Comparison of ENCODE assay signal across 22 cellular contexts in genomic region chr12:66154776-66155175, GRCh38. TPM values are rescaled to one million over a fixed set of nuclear protein-coding genes. Genes with fewer than 3 reads are reported as not detected.
DNase-seq lines count a peak whose midpoint lies in the region; ATAC-seq, FAIRE-seq and TF ChIP-seq lines count a peak whose summit lies in the region.
"Had no signal": no experiment of that assay in that cellular context is flagged by ENCODE, and none has a peak within 500 bp of the region (broad histone marks: within the 10 kb centered on the region; RNA-seq: fewer than 3 reads in every experiment).

No MANE protein-coding gene starts in this region.

- DNase-seq in stimulated activated naive CD8-positive, alpha-beta T cell treated with anti-CD3 and anti-CD28 coated beads, Interleukin-15, amount 100 ng/mL, for 72 hours: no peak
- no peak for DNase-seq in astrocyte (ENCODE audit: low read depth)
- peak; percentile 25 for DNase-seq in iris pigment epithelial cell (ENCODE audit: low read depth)
- DNase-seq in NCI-H2171 (lab: John Stamatoyannopoulos, UW): no peak
- DNase-seq in NCI-H524 (lab: John Stamatoyannopoulos, UW): no peak
- no peak for DNase-seq in occipital lobe (lab: John Stamatoyannopoulos, UW)
- DNase-seq: activated CD4-positive, alpha-beta T cell treated with anti-CD3 and anti-CD28 coated beads, Interleukin-2, amount 50 U/mL, for 1 hour; activated CD8-positive, alpha-beta memory T cell treated with anti-CD3 and anti-CD28 coated beads, Interleukin-2, amount 50 U/mL, for 48 hours; activated gamma-delta T cell treated with Interleukin-2 at 50 U/mL for 16 hours; colonic mucosa; DMS79 treated with DMSO at 0.1 percent for 48 hours; gastrocnemius medialis; naive thymus-derived CD8-positive, alpha-beta T cell; NCI-H2029; NCI-H446 treated with DMSO at 0.1 percent for 48 hours; stimulated activated CD4-positive, alpha-beta T cell treated with anti-CD3 and anti-CD28 coated beads, Interleukin-4, amount 100 ng/mL, for 24 hours; substantia nigra had no signal

- peaks cover 39% of the 10 kb centered on the region for H3K36me3 Mint-ChIP-seq in stimulated activated naive CD8-positive, alpha-beta T cell treated with anti-CD3 and anti-CD28 coated beads, Interleukin-15, Interleukin-2, amounts not matched to agents 100 ng/mL and 50 ng/mL, for 24 hours (ENCODE audit: low read depth)
- peaks cover 1% of the 10 kb centered on the region for H3K36me3 Mint-ChIP-seq in astrocyte (ENCODE audit: low read depth, unreplicated experiment)

- H3K27me3 Mint-ChIP-seq in stimulated activated naive CD8-positive, alpha-beta T cell treated with anti-CD3 and anti-CD28 coated beads, Interleukin-15, Interleukin-2, amounts not matched to agents 100 ng/mL and 50 ng/mL, for 24 hours: no peaks in the 10 kb centered on the region
- H3K27me3 Mint-ChIP-seq in stimulated activated naive CD8-positive, alpha-beta T cell treated with anti-CD3 and anti-CD28 coated beads, Interleukin-15, amount 100 ng/mL, for 72 hours: no peaks in the 10 kb centered on the region
- no peaks in the 10 kb centered on the region for H3K27me3 Mint-ChIP-seq in astrocyte (ENCODE audit: low read depth, unreplicated experiment)
- H3K27me3 Mint-ChIP-seq: IgD-negative memory B cell; naive thymus-derived CD8-positive, alpha-beta T cell; progenitor cell of endocrine pancreas had no signal

- peak overlapping the region; percentile 1 for H3K27ac Mint-ChIP-seq in stimulated activated naive CD8-positive, alpha-beta T cell treated with anti-CD3 and anti-CD28 coated beads, Interleukin-15, Interleukin-2, amounts not matched to agents 100 ng/mL and 50 ng/mL, for 24 hours
- H3K27ac Mint-ChIP-seq in stimulated activated naive CD8-positive, alpha-beta T cell treated with anti-CD3 and anti-CD28 coated beads, Interleukin-15, amount 100 ng/mL, for 72 hours: peak overlapping the region in 1 of 2 donors; percentile 48
- H3K27ac Mint-ChIP-seq in astrocyte (ENCODE audit: unreplicated experiment): no peak overlapping the region
- H3K27ac Mint-ChIP-seq: IgD-negative memory B cell, progenitor cell of endocrine pancreas had no signal

- no peak overlapping the region for H3K4me3 Mint-ChIP-seq in stimulated activated naive CD8-positive, alpha-beta T cell treated with anti-CD3 and anti-CD28 coated beads, Interleukin-15, Interleukin-2, amounts not matched to agents 100 ng/mL and 50 ng/mL, for 24 hours
- H3K4me3 Mint-ChIP-seq in stimulated activated naive CD8-positive, alpha-beta T cell treated with anti-CD3 and anti-CD28 coated beads, Interleukin-15, amount 100 ng/mL, for 72 hours: no peak overlapping the region
- H3K4me3 Mint-ChIP-seq in astrocyte (ENCODE audit: unreplicated experiment): no peak overlapping the region
- H3K4me3 Mint-ChIP-seq: IgD-negative memory B cell; naive thymus-derived CD8-positive, alpha-beta T cell had no signal

- no peak overlapping the region for H3K9ac ChIP-seq in astrocyte (ENCODE audit: low read length)

- no peak for TF ChIP-seq CTCF in astrocyte (IDR thresholded peaks at IDR 0.05; ENCODE audit: insufficient read depth, low read depth, low read length)

- peaks cover 4% of the 10 kb centered on the region for H3K36me3 ChIP-seq in astrocyte (ENCODE audit: insufficient read depth, low read length)
- H3K36me3 ChIP-seq: colonic mucosa had no signal

- H3K79me2 ChIP-seq in astrocyte (ENCODE audit: insufficient read depth, low read length): peaks cover 28% of the 10 kb centered on the region

- peaks cover 54% of the 10 kb centered on the region for H3K4me1 Mint-ChIP-seq in stimulated activated naive CD8-positive, alpha-beta T cell treated with anti-CD3 and anti-CD28 coated beads, Interleukin-15, Interleukin-2, amounts not matched to agents 100 ng/mL and 50 ng/mL, for 24 hours (ENCODE audit: low read depth)
- H3K4me1 Mint-ChIP-seq in stimulated activated naive CD8-positive, alpha-beta T cell treated with anti-CD3 and anti-CD28 coated beads, Interleukin-15, amount 100 ng/mL, for 72 hours: peaks cover 42% of the 10 kb centered on the region
- no peaks in the 10 kb centered on the region for H3K4me1 Mint-ChIP-seq in astrocyte (ENCODE audit: low read depth, unreplicated experiment)

- no peaks in the 10 kb centered on the region for H3K4me1 ChIP-seq in astrocyte (ENCODE audit: insufficient read depth, low read length)
- H3K4me1 ChIP-seq: colonic mucosa, gastrocnemius medialis had no signal

- H3K4me2 ChIP-seq in astrocyte (ENCODE audit: low read length): no peak overlapping the region

- FAIRE-seq in astrocyte (lab: Jason Lieb, UNC): peak; percentile 52

- H3K9me3 ChIP-seq in astrocyte (ENCODE audit: insufficient read depth, low read depth, low read length): no peaks in the 10 kb centered on the region
- H3K9me3 ChIP-seq: colonic mucosa, gastrocnemius medialis, vagina had no signal

- peaks cover 3% of the 10 kb centered on the region for H3K9me3 Mint-ChIP-seq in stimulated activated naive CD8-positive, alpha-beta T cell treated with anti-CD3 and anti-CD28 coated beads, Interleukin-15, Interleukin-2, amounts not matched to agents 100 ng/mL and 50 ng/mL, for 24 hours
- H3K9me3 Mint-ChIP-seq in stimulated activated naive CD8-positive, alpha-beta T cell treated with anti-CD3 and anti-CD28 coated beads, Interleukin-15, amount 100 ng/mL, for 72 hours: no peaks in the 10 kb centered on the region
- H3K9me3 Mint-ChIP-seq in astrocyte (ENCODE audit: unreplicated experiment): no peaks in the 10 kb centered on the region
- H3K9me3 Mint-ChIP-seq: IgD-negative memory B cell; naive thymus-derived CD8-positive, alpha-beta T cell had no signal

- H3K27me3 ChIP-seq in astrocyte (ENCODE audit: insufficient read depth, low read length): no peaks in the 10 kb centered on the region
- H3K27me3 ChIP-seq: colonic mucosa, gastrocnemius medialis, vagina had no signal

- no peak overlapping the region for H2AFZ ChIP-seq in astrocyte (ENCODE audit: low read depth, low read length)

- peaks cover 5% of the 10 kb centered on the region for H4K20me1 ChIP-seq in astrocyte (ENCODE audit: insufficient read depth, low read length)

- ATAC-seq in stimulated activated naive CD8-positive, alpha-beta T cell treated with anti-CD3 and anti-CD28 coated beads, Interleukin-15, amount 100 ng/mL, for 72 hours: no peak
- no peak for ATAC-seq in GM19397 (IDR thresholded peaks at IDR 0.05; ENCODE audit: unreplicated experiment)
- ATAC-seq: gastrocnemius medialis; naive thymus-derived CD8-positive, alpha-beta T cell had no signal

- no peak overlapping the region for H3K4me3 ChIP-seq in astrocyte (ENCODE audit: insufficient read depth, low read depth, low read length)
- H3K4me3 ChIP-seq: colonic mucosa, gastrocnemius medialis, vagina had no signal

- no peak overlapping the region for H3K27ac ChIP-seq in astrocyte (ENCODE audit: low read depth, low read length)
- H3K27ac ChIP-seq: colonic mucosa, gastrocnemius medialis, vagina had no signal

RNA-seq across cellular contexts. Expression of gene TMBIM4, which starts 15.0 kb away (rescaled TPM):
- 41.2 and 41.5 TPM in 2 replicates for total RNA-seq in astrocyte
- total RNA-seq in occipital lobe: 51.3 TPM

RNA-seq across cellular contexts. Expression of gene LLPH, which starts 24.2 kb away (rescaled TPM):
- total RNA-seq in astrocyte (34.6 and 37.3 TPM in 2 replicates), occipital lobe (8.9 TPM)

RNA-seq across cellular contexts. Expression of gene IRAK3, which starts 34.2 kb away (rescaled TPM):
- total RNA-seq in astrocyte (0.05 and 0.10 TPM in 2 replicates), occipital lobe (5.5 TPM)
